In the genomic region with DNA sequence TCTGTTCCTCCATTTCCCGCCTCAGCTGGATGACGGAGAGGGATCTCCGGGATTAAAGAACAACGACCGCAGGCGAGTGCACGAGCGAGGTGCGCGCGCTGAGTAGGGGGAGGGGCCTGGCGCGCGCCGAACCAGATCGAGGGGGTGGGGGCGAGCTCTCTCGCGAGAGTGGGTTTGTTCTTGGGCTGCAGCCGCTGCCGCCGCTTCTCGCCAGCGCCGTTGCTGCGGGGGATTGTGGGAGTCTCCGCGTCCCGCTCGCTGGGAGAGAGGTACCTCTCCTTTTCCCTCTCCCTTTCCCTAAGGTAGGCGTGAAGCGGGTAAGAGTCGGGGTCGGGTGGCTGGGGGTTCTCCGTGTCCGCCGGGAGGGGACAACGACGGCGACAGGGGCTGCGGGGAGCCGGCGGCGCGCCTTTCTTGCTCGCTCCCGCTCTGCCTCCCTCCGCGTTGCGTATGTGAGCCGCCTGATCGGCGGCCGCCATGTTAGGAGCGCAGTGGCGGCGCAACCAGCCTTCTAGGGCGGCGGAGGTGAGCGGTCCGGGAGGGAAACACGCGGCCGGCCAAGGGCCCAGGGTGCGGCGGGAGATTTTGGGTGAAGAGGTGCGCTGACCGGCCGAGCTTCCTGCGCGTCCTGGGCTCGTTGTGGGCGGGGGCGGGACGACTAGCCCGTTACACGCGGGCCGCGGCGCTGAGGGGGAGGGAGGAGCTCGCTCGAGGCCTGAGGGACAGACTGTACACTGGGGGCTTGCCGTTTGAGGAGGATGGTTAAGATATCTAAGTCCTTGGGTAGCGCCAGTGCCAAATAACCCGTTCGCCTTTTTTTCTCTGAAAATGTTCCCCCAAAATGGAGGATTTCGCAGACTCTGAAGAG, we compare ENCODE assay signal across 8 cellular contexts. TPM values are rescaled to one million over a fixed set of nuclear protein-coding genes. Genes with fewer than 3 reads are reported as not detected.
DNase-seq lines count a peak whose midpoint lies in the region; FAIRE-seq and TF ChIP-seq lines count a peak whose summit lies in the region.

Gene MATR3 (plus strand): TSS at position 237 of the 868 bp plus-strand sequence. CDS start 13,676 bp downstream, outside the sequence.

- intact Hi-C loops in activated naive CD4-positive, alpha-beta T cell treated with anti-CD3 and anti-CD28 coated beads for 36 hours (cut with micrococcal nuclease) = loop anchor here (1.0 to 10.0 kb wide), 13 partner anchors 8 to 1539 kb away; partner anchors contain the start of genes CDC25C, EGR1, FAM53C and HNRNPA0

- peaks cover 37% of the 10 kb centered on the region for H3K4me1 Mint-ChIP-seq in activated naive CD4-positive, alpha-beta T cell treated with anti-CD3 and anti-CD28 coated beads for 36 hours (ENCODE audit: low read depth)

- no peaks in the 10 kb centered on the region for H3K27me3 ChIP-seq in neutrophil

- peak within 1 kb of the TSS; percentile 89 for H3K4me3 Mint-ChIP-seq in activated naive CD4-positive, alpha-beta T cell treated with anti-CD3 and anti-CD28 coated beads for 36 hours

- peaks cover 28% of the 10 kb centered on the region for H3K36me3 Mint-ChIP-seq in activated naive CD4-positive, alpha-beta T cell treated with anti-CD3 and anti-CD28 coated beads for 36 hours (ENCODE audit: low read depth)

- H3K27me3 Mint-ChIP-seq in activated naive CD4-positive, alpha-beta T cell treated with anti-CD3 and anti-CD28 coated beads for 36 hours (ENCODE audit: low read depth) = no peaks in the 10 kb centered on the region

- H3K4me3 ChIP-seq in neutrophil (ENCODE audit: low read depth in 1 of 2, low read length in 1 of 2) = peak within 1 kb of the TSS; percentile 86 to 89

- H3K27ac Mint-ChIP-seq in activated naive CD4-positive, alpha-beta T cell treated with anti-CD3 and anti-CD28 coated beads for 36 hours = peak within 1 kb of the TSS; percentile 97

- no peak for FAIRE-seq in frontal cortex (lab: Jason Lieb, UNC)

- H3K36me3 ChIP-seq in neutrophil = no peaks in the 10 kb centered on the region

- peaks cover 28 to 36% of the 10 kb centered on the region in 2 experiments for H3K4me1 ChIP-seq in neutrophil (ENCODE audit: control insufficient read depth in 1 of 2, insufficient read depth in 1 of 2, low read depth in 1 of 2, low read length in 1 of 2)

- H3K9me3 Mint-ChIP-seq in activated naive CD4-positive, alpha-beta T cell treated with anti-CD3 and anti-CD28 coated beads for 36 hours = no peaks in the 10 kb centered on the region

- peak; percentile 24 for TF ChIP-seq CTCF in neutrophil (IDR thresholded peaks at IDR 0.05)

- CTCF ChIA-PET in HEK293T (lab: Yijun Ruan, JAX) = interaction anchor here (0.6 to 1.6 kb wide), 4 partner anchors 8 to 476 kb away, joined by 3 to 5 read pairs (median 3); no protein-coding TSS in a partner anchor
- CTCF ChIA-PET in activated naive CD4-positive, alpha-beta T cell treated with anti-CD3 and anti-CD28 coated beads for 36 hours (lab: Charles Lee) = interaction anchor here (0.7 to 1.5 kb wide), 4 partner anchors 43 to 715 kb away, joined by 3 to 4 read pairs (median 3); partner anchors contain the start of gene PAIP2

- H3K27ac ChIP-seq in neutrophil (peak within 1 kb of the TSS; percentile 94), substantia nigra (ENCODE audit: low read depth, low read length, poor library complexity, severe bottlenecking) (peak within 1 kb of the TSS; percentile 99)

- DNase-seq in GDM1 (lab: John Stamatoyannopoulos, UW) (peak; percentile 95), HEK293T (ENCODE audit: extremely low spot score) (peak; percentile 92), NAMALWA (ENCODE audit: low spot score) (peak; percentile 92), SK-N-DZ (ENCODE audit: low spot score) (peak; percentile 95), frontal cortex (ENCODE audit: low spot score in 2 of 2) (peak; percentile 80 to 93), substantia nigra (lab: John Stamatoyannopoulos, UW) (peak; percentile 62 to 99 (median 87))
- peak; percentile 96 for DNase-seq in activated naive CD4-positive, alpha-beta T cell treated with anti-CD3 and anti-CD28 coated beads for 36 hours

- POLR2A ChIA-PET in HEK293T (lab: Yijun Ruan, JAX) = interaction anchor here (0.6 to 4.4 kb wide), 31 partner anchors 8 to 706 kb away, joined by 3 to 104 read pairs (median 4); partner anchors contain the start of genes CTNNA1, PAIP2, SIL1 and SPATA24

- no peaks in the 10 kb centered on the region for H3K9me3 ChIP-seq in neutrophil

TF ChIP-seq in HEK293T, 16 proteins besides CTCF, POLR2A, EP300 and RAD21:
- TF ChIP-seq, protein P1, sequence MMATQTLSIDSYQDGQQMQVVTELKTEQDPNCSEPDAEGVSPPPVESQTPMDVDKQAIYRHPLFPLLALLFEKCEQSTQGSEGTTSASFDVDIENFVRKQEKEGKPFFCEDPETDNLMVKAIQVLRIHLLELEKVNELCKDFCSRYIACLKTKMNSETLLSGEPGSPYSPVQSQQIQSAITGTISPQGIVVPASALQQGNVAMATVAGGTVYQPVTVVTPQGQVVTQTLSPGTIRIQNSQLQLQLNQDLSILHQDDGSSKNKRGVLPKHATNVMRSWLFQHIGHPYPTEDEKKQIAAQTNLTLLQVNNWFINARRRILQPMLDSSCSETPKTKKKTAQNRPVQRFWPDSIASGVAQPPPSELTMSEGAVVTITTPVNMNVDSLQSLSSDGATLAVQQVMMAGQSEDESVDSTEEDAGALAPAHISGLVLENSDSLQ (IDR thresholded peaks at IDR 0.05) = peak; percentile 18; the same call in 1 of the 2 replicates
- TF ChIP-seq BHLHE40 (IDR thresholded peaks at IDR 0.05; ENCODE audit: borderline replicate concordance) (no peak), L3MBTL2 (conservative IDR thresholded peaks at IDR 0.05) (peak; percentile 52; the same call in 1 of the 2 replicates), ELF4 (IDR thresholded peaks at IDR 0.05) (peak; percentile 78), NFRKB (IDR thresholded peaks at IDR 0.05) (peak; percentile 84), FOXA1 (IDR thresholded peaks at IDR 0.05) (no peak), SP1 (IDR thresholded peaks at IDR 0.05) (peak; percentile 23; the same call in 1 of the 2 replicates)

RNA-seq across cellular contexts. Expression of gene MATR3, which starts in this region (rescaled TPM):
- 487 and 535 TPM in 2 replicates for polyA plus RNA-seq in SK-N-DZ (2014; cell fraction: cytosol; rRNA removed)
- 482 and 507 TPM in 2 replicates for polyA plus RNA-seq in SK-N-DZ (2014; cell fraction: nucleus; rRNA removed)
- total RNA-seq in activated naive CD4-positive, alpha-beta T cell treated with anti-CD3 and anti-CD28 coated beads for 36 hours = 100 to 1,000 TPM; 137 to 164 TPM
- total RNA-seq in frontal cortex = 810 TPM

Comparison
In these comparisons a context has a peak if more than half of its experiments do, and no peak if none do; other contexts are left out.
1. Peak in every context shown above with its lines: DNase-seq, H3K4me3 ChIP-seq and H3K27ac ChIP-seq.